Comparison of ENCODE assay signal across 8 cellular contexts in genomic region chr10:73495226-73495883, GRCh38. TPM values are rescaled to one million over a fixed set of nuclear protein-coding genes. Genes with fewer than 3 reads are reported as not detected.
DNase-seq lines count a peak whose midpoint lies in the region; ATAC-seq and TF ChIP-seq lines count a peak whose summit lies in the region.

No MANE protein-coding gene starts in this region.

- H3K27me3 ChIP-seq in KMS-11 (ENCODE audit: insufficient read depth, low read depth), result no peaks in the 10 kb centered on the region
- H3K27me3 ChIP-seq in SJSA1 (replicated peaks), result no peaks in the 10 kb centered on the region
- no peaks in the 10 kb centered on the region for H3K27me3 ChIP-seq in thoracic aorta (replicated peaks; ENCODE audit: insufficient read depth)

- DNase-seq in G401 (ENCODE audit: low spot score) (peak; percentile 62), SJSA1 (ENCODE audit: low read depth in 1 of 2, low spot score in 2 of 2) (peak; percentile 84 to 93), germinal center (ENCODE audit: low spot score) (peak; percentile 88), osteocyte (ENCODE audit: extremely low spot score, unreplicated experiment) (peak; percentile 91), thoracic aorta (ENCODE audit: low spot score) (peak; percentile 65)
- DNase-seq in activated naive CD4-positive, alpha-beta T cell treated with anti-CD3 and anti-CD28 coated beads for 36 hours, result peak; percentile 92

- H3K36me3 Mint-ChIP-seq in activated naive CD4-positive, alpha-beta T cell treated with anti-CD3 and anti-CD28 coated beads for 36 hours (ENCODE audit: low read depth), result no peaks in the 10 kb centered on the region
- peaks cover 4% of the 10 kb centered on the region for H3K36me3 Mint-ChIP-seq in osteocyte (ENCODE audit: unreplicated experiment)

- H3K27ac ChIP-seq in KMS-11 (peak overlapping the region; percentile 91), SJSA1 (peak overlapping the region; percentile 67), thoracic aorta (peak overlapping the region; percentile 96 to 97)

- no peaks in the 10 kb centered on the region for H3K9me3 ChIP-seq in SJSA1 (replicated peaks)
- H3K9me3 ChIP-seq in thoracic aorta, result no peaks in the 10 kb centered on the region

- peak overlapping the region; percentile 86 for H3K27ac Mint-ChIP-seq in activated naive CD4-positive, alpha-beta T cell treated with anti-CD3 and anti-CD28 coated beads for 36 hours
- peak overlapping the region; percentile 95 for H3K27ac Mint-ChIP-seq in osteocyte (ENCODE audit: unreplicated experiment)

- H3K4me2 ChIP-seq in KMS-11, result peak overlapping the region; percentile 73

- in situ Hi-C loops in G401 (cut with HindIII; ENCODE audit: low sequenced_read_pairs), result no loop called here

- H3K4me3 ChIP-seq in KMS-11 (IDR thresholded peaks at IDR 0.05; ENCODE audit: insufficient read depth, low read depth, low read length) (peak overlapping the region; percentile 32), SJSA1 (peak overlapping the region; percentile 71), thoracic aorta (peak overlapping the region; percentile 82)

- peaks cover 39% of the 10 kb centered on the region for H3K4me1 Mint-ChIP-seq in activated naive CD4-positive, alpha-beta T cell treated with anti-CD3 and anti-CD28 coated beads for 36 hours (ENCODE audit: low read depth)
- H3K4me1 Mint-ChIP-seq in osteocyte (ENCODE audit: unreplicated experiment), result peaks cover 38% of the 10 kb centered on the region

- H3K27me3 Mint-ChIP-seq in activated naive CD4-positive, alpha-beta T cell treated with anti-CD3 and anti-CD28 coated beads for 36 hours (ENCODE audit: low read depth), result no peaks in the 10 kb centered on the region
- no peaks in the 10 kb centered on the region for H3K27me3 Mint-ChIP-seq in osteocyte (ENCODE audit: unreplicated experiment)

- H3K9me3 Mint-ChIP-seq in activated naive CD4-positive, alpha-beta T cell treated with anti-CD3 and anti-CD28 coated beads for 36 hours, result no peaks in the 10 kb centered on the region
- H3K9me3 Mint-ChIP-seq in osteocyte (ENCODE audit: unreplicated experiment), result no peaks in the 10 kb centered on the region

- H3K36me3 ChIP-seq in KMS-11 (ENCODE audit: insufficient read depth), result no peaks in the 10 kb centered on the region
- H3K36me3 ChIP-seq in SJSA1, result peaks cover 21% of the 10 kb centered on the region
- peaks cover 2% of the 10 kb centered on the region for H3K36me3 ChIP-seq in thoracic aorta

- ATAC-seq in GM21825 (IDR thresholded peaks at IDR 0.05; ENCODE audit: unreplicated experiment) (peak; percentile 90), thoracic aorta (ENCODE audit: insufficient number of reproducible peaks, low FRiP score, low read depth) (peak; percentile 73)

- intact Hi-C loops in activated naive CD4-positive, alpha-beta T cell treated with anti-CD3 and anti-CD28 coated beads for 36 hours (cut with micrococcal nuclease), result loop anchor here (1.0 to 10.0 kb wide), 6 partner anchors 131 to 1281 kb away; partner anchors contain the start of genes ANAPC16, ASCC1, DNAJC9 and SEC24C

- H3K4me1 ChIP-seq in KMS-11 (ENCODE audit: low read depth, poor library complexity, severe bottlenecking), result peaks cover 21% of the 10 kb centered on the region
- H3K4me1 ChIP-seq in SJSA1 (replicated peaks), result peaks cover 16% of the 10 kb centered on the region
- peaks cover 30 to 34% of the 10 kb centered on the region in 2 donors for H3K4me1 ChIP-seq in thoracic aorta (ENCODE audit: control insufficient read depth in 1 of 2, low read depth in 2 of 2)

- peaks cover 37% of the 10 kb centered on the region for H3K79me2 ChIP-seq in KMS-11 (ENCODE audit: insufficient read depth, low read depth)

- CTCF ChIA-PET in activated naive CD4-positive, alpha-beta T cell treated with anti-CD3 and anti-CD28 coated beads for 36 hours (lab: Charles Lee), result interaction anchor here (0.6 to 0.7 kb wide), 2 partner anchors 53 to 365 kb away, joined by 4 read pairs; no protein-coding TSS in a partner anchor

- H2AFZ ChIP-seq in KMS-11 (ENCODE audit: low read depth), result peak overlapping the region; percentile 83

- no peaks in the 10 kb centered on the region for H4K20me1 ChIP-seq in KMS-11 (ENCODE audit: insufficient read depth)

- peak overlapping the region; percentile 82 for H3K9ac ChIP-seq in KMS-11

- TF ChIP-seq CTCF in KMS-11 (conservative IDR thresholded peaks at IDR 0.05; ENCODE audit: low read depth, low read length), result no peak
- no peak for TF ChIP-seq CTCF in osteocyte (IDR thresholded peaks at IDR 0.05)
- no peak for TF ChIP-seq CTCF in thoracic aorta (IDR thresholded peaks at IDR 0.05)

- H3K4me3 Mint-ChIP-seq in activated naive CD4-positive, alpha-beta T cell treated with anti-CD3 and anti-CD28 coated beads for 36 hours, result peak overlapping the region; percentile 82
- H3K4me3 Mint-ChIP-seq in osteocyte (ENCODE audit: unreplicated experiment), result peak overlapping the region; percentile 93

RNA-seq across cellular contexts. Expression of gene PPP3CB, which starts 0.5 kb away (rescaled TPM):
- total RNA-seq in G401 (2014; rRNA removed; shearing (Covaris generic)), result 6.6 and 7.8 TPM in 2 replicates
- total RNA-seq in SJSA1 (2014; rRNA removed; shearing (Covaris generic)), result 25.1 and 42.6 TPM in 2 replicates
- total RNA-seq in activated naive CD4-positive, alpha-beta T cell treated with anti-CD3 and anti-CD28 coated beads for 36 hours, result 10 to 100 TPM; 34.9 to 35.8 TPM
- 65.5 and 65.6 TPM in 2 replicates for total RNA-seq in osteocyte
- 10 to 100 TPM; 39.4 to 80.6 TPM for total RNA-seq in thoracic aorta

Comparison
In these comparisons a context has a peak if more than half of its experiments do, and no peak if none do; other contexts are left out.
1. Peak in every context shown above with its lines: DNase-seq, ATAC-seq, H3K4me3 ChIP-seq and H3K27ac ChIP-seq.
2. H3K4me3 ChIP-seq: peak in every context shown above with its lines; median percentile 82 in thoracic aorta; 71 in SJSA1; 32 in KMS-11.